In the genomic region with DNA sequence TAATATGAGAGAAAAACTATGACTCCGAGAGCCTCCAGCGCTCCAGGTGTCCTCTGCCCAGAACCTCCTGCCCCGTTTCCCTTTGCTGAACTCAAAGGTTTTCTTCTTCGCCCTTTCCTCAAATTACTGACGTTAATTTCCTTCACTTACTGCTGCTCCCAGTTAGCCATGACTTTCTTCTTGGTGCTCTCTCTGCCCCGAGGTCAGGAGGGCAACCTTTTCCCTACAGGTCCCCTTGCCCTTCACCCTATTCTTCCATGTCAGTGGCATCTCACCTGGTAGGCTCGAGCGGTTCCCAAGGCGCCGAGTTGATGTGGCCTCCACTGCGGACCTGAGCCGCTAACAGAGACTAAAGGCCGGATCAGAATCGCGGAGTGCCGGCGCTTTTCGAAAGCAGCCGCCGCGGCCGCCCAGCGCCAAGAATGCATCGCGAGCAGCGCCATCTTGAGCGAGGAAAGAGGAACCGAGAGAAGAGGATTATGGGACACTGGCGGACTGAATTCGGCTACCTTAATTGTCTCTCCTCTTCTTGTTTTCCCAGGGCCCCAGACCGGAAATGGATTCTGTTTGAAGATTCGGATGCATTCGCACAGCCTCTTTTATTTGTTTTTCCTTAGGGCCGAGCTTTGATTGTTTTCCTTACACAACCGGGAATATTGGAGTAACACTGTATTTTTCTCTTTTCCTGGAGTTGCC, we compare ENCODE assay signal across 8 cellular contexts. TPM values are rescaled to one million over a fixed set of nuclear protein-coding genes. Genes with fewer than 3 reads are reported as not detected.
DNase-seq lines count a peak whose midpoint lies in the region; ATAC-seq, FAIRE-seq and TF ChIP-seq lines count a peak whose summit lies in the region.

A gene (minus strand): TSS at position 454 of the 696 bp plus-strand sequence. CDS start 11 bp downstream, at position 443.

- peak; percentile 46 for DNase-seq in GM04504 (ENCODE audit: low read depth)
- DNase-seq in HFF-Myc (ENCODE audit: extremely low read depth, low read depth), result peak; percentile 52
- DNase-seq in NCI-H1048 (lab: John Stamatoyannopoulos, UW), result peak; percentile 24
- peak; percentile 8 for DNase-seq in SKM-1 (lab: John Stamatoyannopoulos, UW; ENCODE audit: unreplicated experiment)
- DNase-seq in activated naive CD8-positive, alpha-beta T cell treated with anti-CD3 and anti-CD28 coated beads, Interleukin-2, amount 10 ng/mL, durations not matched to agents 7 days and 5 days, result peak; percentile 63
- peak; percentile 55 for DNase-seq in Right ventricle myocardium superior
- DNase-seq in pancreas, result peak in 5 of 6 donors; percentile 33 to 73 (median 56)

- H3K27ac ChIP-seq in pancreas (peak within 1 kb of the TSS; percentile 19 to 68 (median 50)), thymus (ENCODE audit: low read depth) (peak within 1 kb of the TSS; percentile 80)

- H3K27me3 ChIP-seq in pancreas (no peaks in the 10 kb centered on the region), thymus (ENCODE audit: control insufficient read depth, insufficient read depth) (no peaks in the 10 kb centered on the region)

- peak; percentile 83 for FAIRE-seq in pancreas (lab: Jason Lieb, UNC)

- H3K9me3 ChIP-seq in pancreas, result no peaks in the 10 kb centered on the region
- H3K9me3 ChIP-seq in thymus (ENCODE audit: control insufficient read depth), result no peaks in the 10 kb centered on the region

- H3K27me3 Mint-ChIP-seq in activated naive CD8-positive, alpha-beta T cell treated with anti-CD3 and anti-CD28 coated beads, Interleukin-2, amount 10 ng/mL, durations not matched to agents 7 days and 5 days, result no peaks in the 10 kb centered on the region

- H3K4me1 Mint-ChIP-seq in activated naive CD8-positive, alpha-beta T cell treated with anti-CD3 and anti-CD28 coated beads, Interleukin-2, amount 10 ng/mL, durations not matched to agents 7 days and 5 days, result peaks cover 24% of the 10 kb centered on the region

- POLR2A ChIA-PET in activated naive CD8-positive, alpha-beta T cell treated with anti-CD3 and anti-CD28 coated beads, Interleukin-2, amount 10 ng/mL, durations not matched to agents 7 days and 5 days (lab: Charles Lee), result interaction anchor here (2.1 kb wide), 1 partner anchor 118 kb away, joined by 6 read pairs; a partner anchor contains a TSS

- H3K36me3 Mint-ChIP-seq in activated naive CD8-positive, alpha-beta T cell treated with anti-CD3 and anti-CD28 coated beads, Interleukin-2, amount 10 ng/mL, durations not matched to agents 7 days and 5 days, result peaks cover 2% of the 10 kb centered on the region

- ATAC-seq in activated naive CD8-positive, alpha-beta T cell treated with anti-CD3 and anti-CD28 coated beads, Interleukin-2, amount 10 ng/mL, durations not matched to agents 7 days and 5 days (ENCODE audit: low read depth), result peak; percentile 88
- ATAC-seq in Right ventricle myocardium superior (ENCODE audit: poor library complexity), result peak; percentile 96
- ATAC-seq in pancreas, result peak; percentile 96 to 99 (median 98)

- intact Hi-C loops in Right ventricle myocardium superior (cut with DNase I) (no loop called here), pancreas (cut with DNase I) (no loop called here)

- H3K4me1 ChIP-seq in pancreas (peaks cover 0 to 3% (median 0%) of the 10 kb centered on the region in 3 donors), thymus (ENCODE audit: control insufficient read depth, insufficient read depth, low read length) (no peaks in the 10 kb centered on the region)

- 0 to 33% methylated on average over 35 of the region's 35 CpGs for WGBS in pancreas, 2 donors
- under 1% methylated on average over 35 of the region's 35 CpGs for WGBS in thymus

- no peaks in the 10 kb centered on the region for H3K9me3 Mint-ChIP-seq in activated naive CD8-positive, alpha-beta T cell treated with anti-CD3 and anti-CD28 coated beads, Interleukin-2, amount 10 ng/mL, durations not matched to agents 7 days and 5 days

- H3K36me3 ChIP-seq in pancreas (no peaks in the 10 kb centered on the region), thymus (ENCODE audit: control insufficient read depth, insufficient read depth) (no peaks in the 10 kb centered on the region)

- H3K4me3 Mint-ChIP-seq in activated naive CD8-positive, alpha-beta T cell treated with anti-CD3 and anti-CD28 coated beads, Interleukin-2, amount 10 ng/mL, durations not matched to agents 7 days and 5 days, result peak within 1 kb of the TSS; percentile 95

- peak; percentile 12 for TF ChIP-seq CTCF in HFF-Myc (IDR thresholded peaks at IDR 0.05; ENCODE audit: low read depth, low read length, missing control alignments)
- no peak for TF ChIP-seq CTCF in pancreas (IDR thresholded peaks at IDR 0.05)

- peak within 1 kb of the TSS; percentile 93 for H3K27ac Mint-ChIP-seq in activated naive CD8-positive, alpha-beta T cell treated with anti-CD3 and anti-CD28 coated beads, Interleukin-2, amount 10 ng/mL, durations not matched to agents 7 days and 5 days

- H3K4me3 ChIP-seq in HFF-Myc (replicated peaks; ENCODE audit: low read depth, low read length) (peak within 1 kb of the TSS; percentile 69), pancreas (peak within 1 kb of the TSS; percentile 7 to 60 (median 40)), thymus (ENCODE audit: low read length) (peak within 1 kb of the TSS; percentile 72)

RNA-seq across cellular contexts. Expression of the gene that starts here (rescaled TPM):
- total RNA-seq in activated naive CD8-positive, alpha-beta T cell treated with anti-CD3 and anti-CD28 coated beads, Interleukin-2, amount 10 ng/mL, durations not matched to agents 7 days and 5 days, result 10 to 100 TPM; 25.4 to 26.3 TPM
- total RNA-seq in Right ventricle myocardium superior, result 35.9 TPM
- total RNA-seq in pancreas, result 10 to 100 TPM in 3 of 6 donors, 1 to 10 TPM in 3; 7.4 to 13.3 (median 10.1) TPM
- 1 to 10 TPM; 3.0 to 7.9 TPM for polyA plus RNA-seq in pancreas
- polyA plus RNA-seq in thymus, result 17.8 TPM

Comparison
In these comparisons a context has a peak if more than half of its experiments do, and no peak if none do; other contexts are left out.
1. Peak in every context shown above with its lines: DNase-seq, ATAC-seq, H3K4me3 ChIP-seq and H3K27ac ChIP-seq.
2. DNase-seq: peak in every context shown above with its lines; median percentile 63 in activated naive CD8-positive, alpha-beta T cell treated with anti-CD3 and anti-CD28 coated beads, Interleukin-2, amount 10 ng/mL, durations not matched to agents 7 days and 5 days; 56 in pancreas; 55 in Right ventricle myocardium superior; 52 in HFF-Myc; 46 in GM04504; 24 in NCI-H1048; 8 in SKM-1.